1 cellular context compared by ENCODE assay signal in the genomic region with DNA sequence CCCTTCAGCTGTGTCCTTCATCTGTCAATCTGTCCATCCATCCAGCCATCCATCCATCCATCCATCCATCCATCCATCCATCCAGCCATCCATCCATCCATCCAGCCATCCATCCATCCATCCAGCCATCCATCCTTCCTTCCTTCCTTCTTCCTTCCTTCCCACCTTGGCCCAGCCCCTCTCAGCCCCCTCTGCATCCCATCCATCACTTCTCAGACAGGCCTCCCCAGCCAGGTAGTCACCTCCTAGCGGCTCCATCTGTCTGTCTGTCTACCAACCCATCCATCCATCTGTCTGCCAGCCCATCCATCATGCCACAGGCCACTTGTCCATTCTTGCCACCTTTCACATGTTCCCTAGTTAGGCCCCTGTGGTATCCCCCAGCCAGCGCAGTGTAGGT.
TF ChIP-seq lines count a peak whose summit lies in the region.

No MANE protein-coding gene starts in this region.

TF ChIP-seq in IMR-90, 13 proteins besides CTCF, POLR2A, EP300 and RAD21:
- TF ChIP-seq SMC3 (IDR thresholded peaks at IDR 0.05; ENCODE audit: low read depth, low read length) = no peak
